Comparison of ENCODE assay signal across 9 cellular contexts in the genomic region with DNA sequence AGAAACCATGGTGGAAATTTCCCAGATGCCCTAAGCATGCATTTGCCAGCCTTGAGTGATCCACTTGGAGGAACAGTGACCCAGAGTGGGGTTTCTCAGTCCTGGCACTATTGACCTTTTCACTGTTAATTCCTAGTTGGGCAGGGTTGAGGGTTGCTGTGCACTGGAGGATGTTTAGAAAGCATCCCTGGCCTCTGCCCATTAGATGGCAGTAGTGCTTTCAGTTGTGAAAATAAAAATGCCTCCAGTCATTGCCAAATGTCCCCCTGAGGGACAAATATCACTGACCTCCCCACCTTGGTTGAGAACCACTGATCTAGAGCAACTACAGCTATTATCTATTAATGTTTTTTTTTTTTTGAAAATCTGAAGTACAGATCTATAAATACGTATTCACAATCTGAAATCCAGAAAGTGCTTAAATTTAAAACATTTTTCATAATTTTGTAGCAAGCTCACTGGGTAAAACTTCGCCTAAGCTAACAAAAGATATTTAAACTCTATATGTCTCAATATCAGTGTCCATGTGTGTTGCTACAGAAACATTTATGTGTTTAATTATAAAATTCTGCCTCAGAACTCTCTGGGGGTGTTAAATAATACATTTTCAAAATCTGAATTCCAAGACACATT.
A peak's percentile ranks its signal among the peaks of the same experiment; 100 is the strongest.
DNase-seq lines count a peak whose midpoint lies in the region; ATAC-seq and TF ChIP-seq lines count a peak whose summit lies in the region.
"Had no signal": no experiment of that assay in that cellular context is flagged by ENCODE, and none has a peak within 500 bp of the region (broad histone marks: within the 10 kb centered on the region; RNA-seq: fewer than 3 reads in every experiment).

No MANE protein-coding gene starts in this region.

- no peaks in the 10 kb centered on the region for H3K4me1 ChIP-seq in parathyroid adenoma

- H3K4me3 ChIP-seq in parathyroid adenoma (ENCODE audit: low read depth, low read length), result no peak overlapping the region

- H3K36me3 ChIP-seq in parathyroid adenoma (ENCODE audit: control insufficient read depth, insufficient read depth, low read length), result no peaks in the 10 kb centered on the region

- H3K27me3 ChIP-seq in parathyroid adenoma (ENCODE audit: control insufficient read depth, insufficient read depth, low read length), result no peaks in the 10 kb centered on the region

- H3K9me3 ChIP-seq in parathyroid adenoma (ENCODE audit: control insufficient read depth, low read length), result no peaks in the 10 kb centered on the region

- ATAC-seq in GM21619 (IDR thresholded peaks at IDR 0.05; ENCODE audit: unreplicated experiment), result no peak
- ATAC-seq: stimulated activated naive CD8-positive, alpha-beta T cell treated with anti-CD3 and anti-CD28 coated beads, Interleukin-15, amount 100 ng/mL, for 72 hours had no signal

- no peak overlapping the region for H3K4me2 ChIP-seq in parathyroid adenoma (ENCODE audit: low read length)

- H3K9ac ChIP-seq in parathyroid adenoma, result no peak overlapping the region

- H3K79me2 ChIP-seq in parathyroid adenoma, result no peaks in the 10 kb centered on the region

- no peak for TF ChIP-seq POLR2A in erythroblast (IDR thresholded peaks at IDR 0.05; ENCODE audit: low read length)

- peak; percentile 86 for TF ChIP-seq CTCF in C4-2B (conservative IDR thresholded peaks at IDR 0.05)
- TF ChIP-seq CTCF in GM20000 (IDR thresholded peaks at IDR 0.05; ENCODE audit: extremely low read depth, missing control alignments), result peak; percentile 29
- peak; percentile 26 for TF ChIP-seq CTCF in parathyroid adenoma (IDR thresholded peaks at IDR 0.05)

- no peak for DNase-seq in GM20000 (ENCODE audit: low spot score)
- DNase-seq in RKO (ENCODE audit: low spot score), result peak; percentile 54
- DNase-seq in erythroblast (lab: John Stamatoyannopoulos, UW), result peak; percentile 71 to 77
- DNase-seq in stimulated activated CD4-positive, alpha-beta T cell treated with anti-CD3 and anti-CD28 coated beads, Interleukin-4, amount 100 ng/mL, for 4 hours, result no peak
- no peak for DNase-seq in NCI-H187 treated with DMSO at 0.1 percent for 48 hours (lab: John Stamatoyannopoulos, UW)

- H3K27ac ChIP-seq in C4-2B (no peak overlapping the region), parathyroid adenoma (no peak overlapping the region)

- no peak overlapping the region for H2AFZ ChIP-seq in parathyroid adenoma

Comparison
In these comparisons a context has a peak if more than half of its experiments do, and no peak if none do; other contexts are left out.
1. CTCF ChIP-seq: peak in every context shown above with its lines; median percentile 86 in C4-2B; 29 in GM20000; 26 in parathyroid adenoma.
2. DNase-seq: peak in RKO (single experiment) and erythroblast (2 of 2); none in GM20000 (single experiment), stimulated activated CD4-positive, alpha-beta T cell treated with anti-CD3 and anti-CD28 coated beads, Interleukin-4, amount 100 ng/mL, for 4 hours (0 of 2) and NCI-H187 treated with DMSO at 0.1 percent for 48 hours (single experiment).